In genomic region chr20:38602185-38602581, GRCh38 we compare ENCODE assay signal across 1 cellular context.
TF ChIP-seq lines count a peak whose summit lies in the region.

No MANE protein-coding gene starts in this region.

TF ChIP-seq in GM23338, 12 proteins besides CTCF, POLR2A, EP300 and RAD21 (continued from another document):
- TF ChIP-seq ZNF462 (CRISPR knock-in tag; IDR thresholded peaks at IDR 0.05) (no peak), ZNF331 (CRISPR knock-in tag; IDR thresholded peaks at IDR 0.05; ENCODE audit: low read depth) (no peak), EZH2phosphoT487 (IDR thresholded peaks at IDR 0.05; ENCODE audit: unreplicated experiment) (no peak), ZNF114 (CRISPR knock-in tag; IDR thresholded peaks at IDR 0.05) (no peak), NANOG (IDR thresholded peaks at IDR 0.05; ENCODE audit: borderline replicate concordance) (no peak), EZH2 (IDR thresholded peaks at IDR 0.05; ENCODE audit: low read depth, unreplicated experiment) (no peak), ETS1 (IDR thresholded peaks at IDR 0.05) (no peak), JUNB (IDR thresholded peaks at IDR 0.05; ENCODE audit: unreplicated experiment) (no peak), CREB1 (CRISPR knock-in tag; IDR thresholded peaks at IDR 0.05; ENCODE audit: low read depth) (no peak), POLR2AphosphoS5 (IDR thresholded peaks at IDR 0.05; ENCODE audit: low read depth) (no peak)
TF ChIP-seq in GM23338: peak in this region for 0.
